ENCODE assay signal across 26 cellular contexts in the genomic region with DNA sequence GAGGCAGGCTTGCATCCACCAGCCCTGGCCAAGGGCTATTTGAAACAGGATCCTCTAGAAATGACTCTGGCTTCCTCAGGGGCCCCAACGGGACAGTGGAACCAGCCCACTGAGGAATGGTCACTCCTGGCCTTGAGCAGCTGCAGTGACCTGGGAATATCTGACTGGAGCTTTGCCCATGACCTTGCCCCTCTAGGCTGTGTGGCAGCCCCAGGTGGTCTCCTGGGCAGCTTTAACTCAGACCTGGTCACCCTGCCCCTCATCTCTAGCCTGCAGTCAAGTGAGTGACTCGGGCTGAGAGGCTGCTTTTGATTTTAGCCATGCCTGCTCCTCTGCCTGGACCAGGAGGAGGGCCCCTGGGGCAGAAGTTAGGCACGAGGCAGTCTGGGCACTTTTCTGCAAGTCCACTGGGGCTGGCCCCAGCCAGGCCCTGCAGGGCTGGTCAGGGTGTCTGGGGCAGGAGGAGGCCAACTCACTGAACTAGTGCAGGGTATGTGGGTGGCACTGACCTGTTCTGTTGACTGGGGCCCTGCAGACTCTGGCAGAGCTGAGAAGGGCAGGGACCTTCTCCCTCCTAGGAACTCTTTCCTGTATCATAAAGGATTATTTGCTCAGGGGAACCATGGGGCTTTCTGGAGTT. TPM values are rescaled to one million over a fixed set of nuclear protein-coding genes. Genes with fewer than 3 reads are reported as not detected.
DNase-seq lines count a peak whose midpoint lies in the region; ATAC-seq, FAIRE-seq and TF ChIP-seq lines count a peak whose summit lies in the region.
"Had no signal": no experiment of that assay in that cellular context is flagged by ENCODE, and none has a peak within 500 bp of the region (broad histone marks: within the 10 kb centered on the region; RNA-seq: fewer than 3 reads in every experiment).

No MANE protein-coding gene starts in this region.

- H3K4me3 ChIP-seq in CD4-positive, alpha-beta memory T cell (ENCODE audit: low read length in 2 of 2), result no peak overlapping the region
- no peak overlapping the region for H3K4me3 ChIP-seq in OCI-LY3 (ENCODE audit: low read length)
- no peak overlapping the region for H3K4me3 ChIP-seq in GM12878
- H3K4me3 ChIP-seq: heart left ventricle, lung, skin epidermis, testis had no signal

- intact Hi-C loops in CD4-positive, alpha-beta memory T cell (cut with micrococcal nuclease), result no loop called here
- intact Hi-C loops in GM12878 (cut with micrococcal nuclease; ENCODE audit: unreplicated experiment) (no loop called here), left colon (cut with DNase I, micrococcal nuclease) (no loop called here)

- TF ChIP-seq CTCF in OCI-LY3 (IDR thresholded peaks at IDR 0.05; ENCODE audit: low read depth, low read length) (no peak), GM12878 (IDR thresholded peaks at IDR 0.05 in 2 of 3, conservative IDR thresholded peaks at IDR 0.05 in 1 of 3; ENCODE audit: control insufficient read depth in 2 of 3, extremely low read depth in 1 of 3, insufficient read depth in 1 of 3, low read depth in 3 of 3, low read length in 3 of 3) (no peak)

- no peak for FAIRE-seq in GM12878 (lab: Jason Lieb, UNC)

- H3K4me1 ChIP-seq in CD4-positive, alpha-beta memory T cell (ENCODE audit: insufficient read depth, low read length), result peaks cover 100% of the 10 kb centered on the region
- H3K4me1 ChIP-seq in OCI-LY3 (ENCODE audit: low read length), result peaks cover 90% of the 10 kb centered on the region
- peaks cover 60% of the 10 kb centered on the region for H3K4me1 ChIP-seq in GM12878 (ENCODE audit: control insufficient read depth, insufficient read depth, low read length)
- H3K4me1 ChIP-seq: BE2C had no signal

- 41% methylated on average over 3 of the region's 3 CpGs for WGBS in GM12878 (ENCODE audit: insufficient coverage, insufficient replicate concordance, low lambda C conversion rate, missing lambda C conversion rate)

- no peak; the same call in 1 of the 2 replicates for TF ChIP-seq POLR2A in GM12878 (IDR thresholded peaks at IDR 0.05; ENCODE audit: low read depth, low read length)

- DNase-seq in CD4-positive, alpha-beta memory T cell, result no peak
- DNase-seq in GM12878 (ENCODE audit: low read depth, low spot score), result no peak
- no peak for DNase-seq in natural killer cell treated with Interleukin-12 subunit alpha and Interleukin-12 subunit beta and Interleukin-15 and Interleukin-18, amount 100 ng/mL, for 72 hours (ENCODE audit: low spot score)
- DNase-seq in left colon, result no peak
- DNase-seq: activated CD4-positive, CD25-positive, alpha-beta regulatory T cell; amygdala; BE2C; DMS153; effector CD8-positive, alpha-beta T cell; heart left ventricle; NCI-H1092 treated with DMSO at 0.1 percent for 48 hours; NCI-H2107; NCI-H524; SHP77; stimulated activated CD4-positive, alpha-beta T cell treated with anti-CD3 and anti-CD28 coated beads, Interleukin-4, amount 100 ng/mL, for 24 hours; testis had no signal

- H4K20me1 ChIP-seq in OCI-LY3 (ENCODE audit: insufficient read depth, low read length) (peaks cover 22% of the 10 kb centered on the region), GM12878 (ENCODE audit: control insufficient read depth, insufficient read depth) (no peaks in the 10 kb centered on the region)

- H3K4me3 Mint-ChIP-seq in CD4-positive, alpha-beta memory T cell, result peak overlapping the region; percentile 11 to 84 (median 32)
- peak overlapping the region; percentile 38 for H3K4me3 Mint-ChIP-seq in natural killer cell treated with Interleukin-12 subunit alpha and Interleukin-12 subunit beta and Interleukin-15 and Interleukin-18, amount 100 ng/mL, for 72 hours
- H3K4me3 Mint-ChIP-seq: nephron had no signal

- POLR2A ChIA-PET in CD4-positive, alpha-beta memory T cell (lab: Charles Lee; ENCODE audit: partially characterized antibody), result interaction anchor here (1.5 to 51.5 kb wide), 9 partner anchors 5 to 183 kb away, joined by 3 to 2125 read pairs (median 41); a partner anchor contains a TSS
- POLR2A ChIA-PET in GM12878 (lab: Charles Lee), result interaction anchor here (0.6 to 9.7 kb wide), 5 partner anchors 11 to 39 kb away, joined by 3 to 110 read pairs (median 3); a partner anchor contains a TSS

- peaks cover 0 to 9% (median 4%) of the 10 kb centered on the region in 8 donors for H3K9me3 Mint-ChIP-seq in CD4-positive, alpha-beta memory T cell
- H3K9me3 Mint-ChIP-seq in natural killer cell treated with Interleukin-12 subunit alpha and Interleukin-12 subunit beta and Interleukin-15 and Interleukin-18, amount 100 ng/mL, for 72 hours, result peaks cover 9% of the 10 kb centered on the region
- H3K9me3 Mint-ChIP-seq: nephron had no signal

- no peak for TF ChIP-seq RAD21 in GM12878 (IDR thresholded peaks at IDR 0.05; ENCODE audit: insufficient read depth, low read depth, low read length)

- H3K79me2 ChIP-seq in OCI-LY3 (ENCODE audit: low read length) (peaks cover 53% of the 10 kb centered on the region), GM12878 (ENCODE audit: control insufficient read depth, insufficient read depth, low read length) (no peaks in the 10 kb centered on the region)

- CTCF ChIA-PET in CD4-positive, alpha-beta memory T cell (lab: Charles Lee; ENCODE audit: partially characterized antibody), result interaction anchor here (1.6 to 19.1 kb wide), 5 partner anchors 12 to 190 kb away, joined by 4 to 211 read pairs (median 64); a partner anchor contains a TSS
- CTCF ChIA-PET in GM12878 (lab: Yijun Ruan, JAX), result interaction anchor here (0.9 to 8.0 kb wide), 6 partner anchors 9 to 54 kb away, joined by 3 to 49 read pairs (median 6); a partner anchor contains a TSS

- H3K9me3 ChIP-seq in CD4-positive, alpha-beta memory T cell (ENCODE audit: control insufficient read depth in 1 of 2, low read length in 2 of 2), result no peaks in the 10 kb centered on the region
- H3K9me3 ChIP-seq in OCI-LY3 (ENCODE audit: insufficient read depth, low read length) (no peaks in the 10 kb centered on the region), GM12878 (replicated peaks; ENCODE audit: control insufficient read depth, insufficient read depth, low read length) (peaks cover 2% of the 10 kb centered on the region; the same call in 2 of the 3 replicates)
- H3K9me3 ChIP-seq: BE2C, testis had no signal

- no TSS peak for BruUV-seq in GM12878 (replicated peaks; lab: Mats Ljungman, UMichigan)

- peak overlapping the region; percentile 70 to 94 (median 84) for H3K27ac Mint-ChIP-seq in CD4-positive, alpha-beta memory T cell
- peak overlapping the region; percentile 94 to 98 for H3K27ac Mint-ChIP-seq in natural killer cell treated with Interleukin-12 subunit alpha and Interleukin-12 subunit beta and Interleukin-15 and Interleukin-18, amount 100 ng/mL, for 72 hours
- H3K27ac Mint-ChIP-seq: progenitor cell of endocrine pancreas had no signal

- in situ Hi-C loops in GM12878 (cut with MboI), result no loop called here

- peaks cover 54 to 68% of the 10 kb centered on the region in 2 donors for H3K36me3 Mint-ChIP-seq in CD4-positive, alpha-beta memory T cell
- peaks cover 28% of the 10 kb centered on the region for H3K36me3 Mint-ChIP-seq in natural killer cell treated with Interleukin-12 subunit alpha and Interleukin-12 subunit beta and Interleukin-15 and Interleukin-18, amount 100 ng/mL, for 72 hours

- no peaks in the 10 kb centered on the region for H3K27me3 Mint-ChIP-seq in CD4-positive, alpha-beta memory T cell
- H3K27me3 Mint-ChIP-seq in natural killer cell treated with Interleukin-12 subunit alpha and Interleukin-12 subunit beta and Interleukin-15 and Interleukin-18, amount 100 ng/mL, for 72 hours, result no peaks in the 10 kb centered on the region

- RAD21 ChIA-PET in GM12878 (lab: Charles Lee; ENCODE audit: unreplicated experiment), result interaction anchor here (0.7 to 2.8 kb wide), 4 partner anchors 12 to 54 kb away, joined by 3 to 16 read pairs (median 4); no protein-coding TSS in a partner anchor

- H3K9ac ChIP-seq in OCI-LY3 (ENCODE audit: low read length) (peak overlapping the region; percentile 72; the same call in 1 of the 2 replicates), GM12878 (ENCODE audit: control insufficient read depth, insufficient read depth, low read length) (no peak overlapping the region)

- H3K27me3 ChIP-seq in CD4-positive, alpha-beta memory T cell (ENCODE audit: insufficient read depth, low read length), result no peaks in the 10 kb centered on the region
- H3K27me3 ChIP-seq in OCI-LY3 (ENCODE audit: low read depth, low read length) (no peaks in the 10 kb centered on the region), GM12878 (replicated peaks in 1 of 2; ENCODE audit: control insufficient read depth in 2 of 2, insufficient read depth in 2 of 2, low read length in 1 of 2) (no peaks in the 10 kb centered on the region)
- H3K27me3 ChIP-seq: BE2C, heart left ventricle, testis had no signal

- TF ChIP-seq EP300 in GM12878 (IDR thresholded peaks at IDR 0.05; ENCODE audit: borderline replicate concordance in 1 of 2, control insufficient read depth in 1 of 2, low read depth in 2 of 2, low read length in 2 of 2), result no peak

- 0 out of 2 replicates have a peak overlapping the region, but pooled peaks have one; percentile 35 for H3K4me2 ChIP-seq in OCI-LY3 (ENCODE audit: low read length)
- no peak overlapping the region for H3K4me2 ChIP-seq in GM12878 (ENCODE audit: control insufficient read depth, insufficient read depth)

- H3K36me3 ChIP-seq in CD4-positive, alpha-beta memory T cell (ENCODE audit: insufficient read depth, low read length), result peaks cover 63% of the 10 kb centered on the region
- H3K36me3 ChIP-seq in OCI-LY3 (replicated peaks; ENCODE audit: low read depth, low read length) (peaks cover 93% of the 10 kb centered on the region), GM12878 (ENCODE audit: control insufficient read depth in 2 of 2, insufficient read depth in 2 of 2, low read length in 1 of 2) (peaks cover 18 to 20% of the 10 kb centered on the region in 2 experiments)
- H3K36me3 ChIP-seq: BE2C had no signal

- SMC1A ChIA-PET in GM12878 (lab: Charles Lee; ENCODE audit: uncharacterized antibody, unreplicated experiment), result interaction anchor here (1.0 to 19.0 kb wide), 8 partner anchors 5 to 53 kb away, joined by 3 to 280 read pairs (median 3); a partner anchor contains a TSS

- H3K27ac ChIP-seq in CD4-positive, alpha-beta memory T cell (ENCODE audit: low read depth, low read length), result peak overlapping the region; percentile 28
- H3K27ac ChIP-seq in OCI-LY3 (ENCODE audit: low read length) (peak overlapping the region; percentile 95), GM12878 (ENCODE audit: control insufficient read depth, insufficient read depth) (peak overlapping the region; percentile 61; the same call in 1 of the 2 replicates)
- H3K27ac ChIP-seq: testis had no signal

- H2AFZ ChIP-seq in OCI-LY3 (ENCODE audit: low read depth, low read length) (no peak overlapping the region), GM12878 (ENCODE audit: control insufficient read depth, low read depth, low read length) (no peak overlapping the region)

- ATAC-seq in GM12878 (no peak), left colon (no peak), GM21360 (IDR thresholded peaks at IDR 0.05; ENCODE audit: unreplicated experiment) (no peak), GM21737 (IDR thresholded peaks at IDR 0.05; ENCODE audit: unreplicated experiment) (no peak)
- no peak for ATAC-seq in natural killer cell treated with Interleukin-12 subunit alpha and Interleukin-12 subunit beta and Interleukin-15 and Interleukin-18, amount 100 ng/mL, for 72 hours
- ATAC-seq: heart left ventricle had no signal

- peaks cover 70 to 99% (median 92%) of the 10 kb centered on the region in 4 donors for H3K4me1 Mint-ChIP-seq in CD4-positive, alpha-beta memory T cell
- peaks cover 73 to 75% of the 10 kb centered on the region in 2 donors for H3K4me1 Mint-ChIP-seq in natural killer cell treated with Interleukin-12 subunit alpha and Interleukin-12 subunit beta and Interleukin-15 and Interleukin-18, amount 100 ng/mL, for 72 hours (ENCODE audit: low read depth in 2 of 2)

RNA-seq across cellular contexts. Expression of a gene that starts 13.3 kb away (rescaled TPM):
- total RNA-seq in CD4-positive, alpha-beta memory T cell, result 100 to 1,000 TPM; 398 to 406 TPM
- 100 to 1,000 TPM; 362 to 468 TPM for polyA plus RNA-seq in CD4-positive, alpha-beta memory T cell
- 57.8 and 59.8 TPM in 2 replicates for total RNA-seq in GM12878 (2013; cell fraction: nucleolus; rRNA removed)
- total RNA-seq in GM12878 (2014; rRNA removed) (12.0 and 12.5 TPM in 2 replicates), GM12878 (2014; rRNA removed; fragmentation: Illumina TruSeq; extraction: Trizol) (6.5 and 8.8 TPM in 2 replicates), GM12878 (2021) (10.8 and 11.8 TPM in 2 replicates), left colon (10 to 100 TPM in 1 of 2 donors, 1 to 10 TPM in 1; 4.4 to 19.0 TPM)
- 22.6 TPM for polyA plus RNA-seq in GM12878 (2011; ENCODE audit: low read depth)
- polyA plus RNA-seq in GM12878 (2011; rRNA removed) (29.5 and 45.9 TPM in 2 replicates), GM12878 (2014; fragmentation: Illumina TruSeq; extraction: Trizol) (5.9 and 13.7 TPM in 2 replicates), GM12878 (2014; fragmentation: Nextera tagmentation; extraction: Ambion mirVana) (1 to 10 TPM in 1 of 2 experiments, under 1 TPM in 1; 0.77 to 1.4 TPM), GM12878 (2014; rRNA removed) (11.0 and 18.7 TPM in 2 replicates), GM12878 (2016; fragmentation: Nextera tagmentation; extraction: Ambion mirVana) (1 to 10 TPM; 7.4 to 8.5 TPM)
- 38.2 and 61.8 TPM in 2 replicates for polyA plus RNA-seq in GM12878 (2011; cell fraction: cytosol; rRNA removed)
- 57.3 and 71.0 TPM in 2 replicates for polyA plus RNA-seq in GM12878 (2011; cell fraction: nucleus; rRNA removed)
- 13.8 and 14.8 TPM in 2 replicates for polyA plus RNA-seq in GM12878 (2012)
- 76.7 and 94.2 TPM in 2 replicates for polyA minus RNA-seq in GM12878 (2011; rRNA and poly(A)+ RNA removed)
- polyA minus RNA-seq in GM12878 (2011; cell fraction: cytosol; rRNA and poly(A)+ RNA removed), result 17.8 and 20.6 TPM in 2 replicates
- 57.1 and 67.5 TPM in 2 replicates for polyA minus RNA-seq in GM12878 (2011; cell fraction: nucleus; rRNA and poly(A)+ RNA removed)
- 10 to 100 TPM; 59.8 to 83.6 TPM for total RNA-seq in natural killer cell treated with Interleukin-12 subunit alpha and Interleukin-12 subunit beta and Interleukin-15 and Interleukin-18, amount 100 ng/mL, for 72 hours
- total RNA-seq: HT-29, LHCN-M2 had no signal
- polyA plus RNA-seq: fibroblast of lung had no signal

Comparison
In these comparisons a context has a peak if more than half of its experiments do, and no peak if none do; other contexts are left out.
1. H3K27ac ChIP-seq: peak in every context shown above with its lines; median percentile 95 in OCI-LY3; 61 in GM12878; 28 in CD4-positive, alpha-beta memory T cell.
2. RNA of a gene that starts 13.3 kb away (total RNA-seq): 398 to 406 TPM in CD4-positive, alpha-beta memory T cell; 59.8 to 83.6 TPM in natural killer cell treated with Interleukin-12 subunit alpha and Interleukin-12 subunit beta and Interleukin-15 and Interleukin-18, amount 100 ng/mL, for 72 hours, 4.4 to 19.0 TPM in left colon and 6.5 to 59.8 TPM in GM12878; every median in the first group is over 4 times any median in the second.